1 cellular context compared by ENCODE assay signal in the genomic region with DNA sequence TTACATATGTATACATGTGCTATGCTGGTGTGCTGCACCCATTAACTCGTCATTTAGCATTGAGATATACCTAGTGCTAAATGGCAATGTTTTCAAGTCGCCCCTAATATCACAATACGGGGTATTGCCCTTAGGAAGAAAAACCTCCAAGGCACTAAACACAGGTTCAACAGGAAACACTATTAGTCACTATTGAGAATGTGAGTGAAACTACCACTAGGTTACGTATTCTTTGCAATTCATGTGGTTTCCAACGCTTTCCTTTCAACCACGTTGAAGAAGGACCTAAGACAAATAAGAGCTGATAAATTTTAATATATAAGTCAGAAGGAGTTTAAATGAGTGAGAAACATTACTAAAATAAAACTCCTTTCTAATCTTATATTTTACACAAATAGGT.
TF ChIP-seq lines count a peak whose summit lies in the region.

No MANE protein-coding gene starts in this region.

TF ChIP-seq in GM12878, 131 proteins besides CTCF, POLR2A, EP300 and RAD21 (continued from another document):
- TF ChIP-seq, protein P1, sequence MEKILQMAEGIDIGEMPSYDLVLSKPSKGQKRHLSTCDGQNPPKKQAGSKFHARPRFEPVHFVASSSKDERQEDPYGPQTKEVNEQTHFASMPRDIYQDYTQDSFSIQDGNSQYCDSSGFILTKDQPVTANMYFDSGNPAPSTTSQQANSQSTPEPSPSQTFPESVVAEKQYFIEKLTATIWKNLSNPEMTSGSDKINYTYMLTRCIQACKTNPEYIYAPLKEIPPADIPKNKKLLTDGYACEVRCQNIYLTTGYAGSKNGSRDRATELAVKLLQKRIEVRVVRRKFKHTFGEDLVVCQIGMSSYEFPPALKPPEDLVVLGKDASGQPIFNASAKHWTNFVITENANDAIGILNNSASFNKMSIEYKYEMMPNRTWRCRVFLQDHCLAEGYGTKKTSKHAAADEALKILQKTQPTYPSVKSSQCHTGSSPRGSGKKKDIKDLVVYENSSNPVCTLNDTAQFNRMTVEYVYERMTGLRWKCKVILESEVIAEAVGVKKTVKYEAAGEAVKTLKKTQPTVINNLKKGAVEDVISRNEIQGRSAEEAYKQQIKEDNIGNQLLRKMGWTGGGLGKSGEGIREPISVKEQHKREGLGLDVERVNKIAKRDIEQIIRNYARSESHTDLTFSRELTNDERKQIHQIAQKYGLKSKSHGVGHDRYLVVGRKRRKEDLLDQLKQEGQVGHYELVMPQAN (conservative IDR thresholded peaks at IDR 0.05): no peak
- TF ChIP-seq CREB1 (IDR thresholded peaks at IDR 0.05; ENCODE audit: low read depth): no peak
- TF ChIP-seq JUND (IDR thresholded peaks at IDR 0.05; ENCODE audit: low read depth, low read length): no peak
- TF ChIP-seq CHD2 (IDR thresholded peaks at IDR 0.05; ENCODE audit: borderline replicate concordance, low read depth, low read length): no peak
- peak; percentile 57; the same call in 1 of the 2 replicates for TF ChIP-seq ATF7 (IDR thresholded peaks at IDR 0.05; ENCODE audit: low read depth)
- TF ChIP-seq, protein P2, sequence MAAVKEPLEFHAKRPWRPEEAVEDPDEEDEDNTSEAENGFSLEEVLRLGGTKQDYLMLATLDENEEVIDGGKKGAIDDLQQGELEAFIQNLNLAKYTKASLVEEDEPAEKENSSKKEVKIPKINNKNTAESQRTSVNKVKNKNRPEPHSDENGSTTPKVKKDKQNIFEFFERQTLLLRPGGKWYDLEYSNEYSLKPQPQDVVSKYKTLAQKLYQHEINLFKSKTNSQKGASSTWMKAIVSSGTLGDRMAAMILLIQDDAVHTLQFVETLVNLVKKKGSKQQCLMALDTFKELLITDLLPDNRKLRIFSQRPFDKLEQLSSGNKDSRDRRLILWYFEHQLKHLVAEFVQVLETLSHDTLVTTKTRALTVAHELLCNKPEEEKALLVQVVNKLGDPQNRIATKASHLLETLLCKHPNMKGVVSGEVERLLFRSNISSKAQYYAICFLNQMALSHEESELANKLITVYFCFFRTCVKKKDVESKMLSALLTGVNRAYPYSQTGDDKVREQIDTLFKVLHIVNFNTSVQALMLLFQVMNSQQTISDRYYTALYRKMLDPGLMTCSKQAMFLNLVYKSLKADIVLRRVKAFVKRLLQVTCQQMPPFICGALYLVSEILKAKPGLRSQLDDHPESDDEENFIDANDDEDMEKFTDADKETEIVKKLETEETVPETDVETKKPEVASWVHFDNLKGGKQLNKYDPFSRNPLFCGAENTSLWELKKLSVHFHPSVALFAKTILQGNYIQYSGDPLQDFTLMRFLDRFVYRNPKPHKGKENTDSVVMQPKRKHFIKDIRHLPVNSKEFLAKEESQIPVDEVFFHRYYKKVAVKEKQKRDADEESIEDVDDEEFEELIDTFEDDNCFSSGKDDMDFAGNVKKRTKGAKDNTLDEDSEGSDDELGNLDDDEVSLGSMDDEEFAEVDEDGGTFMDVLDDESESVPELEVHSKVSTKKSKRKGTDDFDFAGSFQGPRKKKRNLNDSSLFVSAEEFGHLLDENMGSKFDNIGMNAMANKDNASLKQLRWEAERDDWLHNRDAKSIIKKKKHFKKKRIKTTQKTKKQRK (IDR thresholded peaks at IDR 0.05; ENCODE audit: low read depth, low read length): no peak
- TF ChIP-seq, protein P3, sequence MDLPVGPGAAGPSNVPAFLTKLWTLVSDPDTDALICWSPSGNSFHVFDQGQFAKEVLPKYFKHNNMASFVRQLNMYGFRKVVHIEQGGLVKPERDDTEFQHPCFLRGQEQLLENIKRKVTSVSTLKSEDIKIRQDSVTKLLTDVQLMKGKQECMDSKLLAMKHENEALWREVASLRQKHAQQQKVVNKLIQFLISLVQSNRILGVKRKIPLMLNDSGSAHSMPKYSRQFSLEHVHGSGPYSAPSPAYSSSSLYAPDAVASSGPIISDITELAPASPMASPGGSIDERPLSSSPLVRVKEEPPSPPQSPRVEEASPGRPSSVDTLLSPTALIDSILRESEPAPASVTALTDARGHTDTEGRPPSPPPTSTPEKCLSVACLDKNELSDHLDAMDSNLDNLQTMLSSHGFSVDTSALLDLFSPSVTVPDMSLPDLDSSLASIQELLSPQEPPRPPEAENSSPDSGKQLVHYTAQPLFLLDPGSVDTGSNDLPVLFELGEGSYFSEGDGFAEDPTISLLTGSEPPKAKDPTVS (IDR thresholded peaks at IDR 0.05; ENCODE audit: low read depth, low read length): no peak
- TF ChIP-seq FOS (IDR thresholded peaks at IDR 0.05; ENCODE audit: borderline replicate concordance, extremely low read depth, insufficient read length): no peak
- TF ChIP-seq NFIC (IDR thresholded peaks at IDR 0.05; ENCODE audit: low read depth, low read length): peak; percentile 52; the same call in 1 of the 2 replicates
- TF ChIP-seq, protein P4, sequence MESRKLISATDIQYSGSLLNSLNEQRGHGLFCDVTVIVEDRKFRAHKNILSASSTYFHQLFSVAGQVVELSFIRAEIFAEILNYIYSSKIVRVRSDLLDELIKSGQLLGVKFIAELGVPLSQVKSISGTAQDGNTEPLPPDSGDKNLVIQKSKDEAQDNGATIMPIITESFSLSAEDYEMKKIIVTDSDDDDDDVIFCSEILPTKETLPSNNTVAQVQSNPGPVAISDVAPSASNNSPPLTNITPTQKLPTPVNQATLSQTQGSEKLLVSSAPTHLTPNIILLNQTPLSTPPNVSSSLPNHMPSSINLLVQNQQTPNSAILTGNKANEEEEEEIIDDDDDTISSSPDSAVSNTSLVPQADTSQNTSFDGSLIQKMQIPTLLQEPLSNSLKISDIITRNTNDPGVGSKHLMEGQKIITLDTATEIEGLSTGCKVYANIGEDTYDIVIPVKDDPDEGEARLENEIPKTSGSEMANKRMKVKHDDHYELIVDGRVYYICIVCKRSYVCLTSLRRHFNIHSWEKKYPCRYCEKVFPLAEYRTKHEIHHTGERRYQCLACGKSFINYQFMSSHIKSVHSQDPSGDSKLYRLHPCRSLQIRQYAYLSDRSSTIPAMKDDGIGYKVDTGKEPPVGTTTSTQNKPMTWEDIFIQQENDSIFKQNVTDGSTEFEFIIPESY (IDR thresholded peaks at IDR 0.05): no peak
- peak in 1 of 2 experiments; percentile 42; a peak in 1 of 4 replicates for TF ChIP-seq ETV6 (conservative IDR thresholded peaks at IDR 0.05 in 1 of 2, IDR thresholded peaks at IDR 0.05 in 1 of 2; ENCODE audit: borderline replicate concordance in 1 of 2, low read depth in 1 of 2)
- TF ChIP-seq NFXL1 (IDR thresholded peaks at IDR 0.05; ENCODE audit: borderline replicate concordance): no peak
- TF ChIP-seq SREBF2 (IDR thresholded peaks at IDR 0.05; ENCODE audit: low read length): no peak
- TF ChIP-seq ZNF217 (IDR thresholded peaks at IDR 0.05): no peak
- TF ChIP-seq RELA (IDR thresholded peaks at IDR 0.05; ENCODE audit: borderline replicate concordance, partially characterized antibody): no peak
- peak; percentile 90 for TF ChIP-seq TCF7 (IDR thresholded peaks at IDR 0.05; ENCODE audit: borderline replicate concordance)
- TF ChIP-seq SIX5 (IDR thresholded peaks at IDR 0.05; ENCODE audit: low read depth, low read length, severe bottlenecking): no peak
- no peak for TF ChIP-seq MEF2A (IDR thresholded peaks at IDR 0.05; ENCODE audit: insufficient read depth, low read depth, low read length)
- TF ChIP-seq, protein P5, sequence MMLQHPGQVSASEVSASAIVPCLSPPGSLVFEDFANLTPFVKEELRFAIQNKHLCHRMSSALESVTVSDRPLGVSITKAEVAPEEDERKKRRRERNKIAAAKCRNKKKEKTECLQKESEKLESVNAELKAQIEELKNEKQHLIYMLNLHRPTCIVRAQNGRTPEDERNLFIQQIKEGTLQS (IDR thresholded peaks at IDR 0.05; ENCODE audit: borderline replicate concordance, extremely low read depth, low read depth, low read length): no peak
- no peak for TF ChIP-seq LARP7 (IDR thresholded peaks at IDR 0.05)
- no peak for TF ChIP-seq YBX1 (IDR thresholded peaks at IDR 0.05)
